9 cellular contexts compared by ENCODE assay signal in genomic region chr2:54680397-54681032, GRCh38. TPM values are rescaled to one million over a fixed set of nuclear protein-coding genes. Genes with fewer than 3 reads are reported as not detected.
DNase-seq lines count a peak whose midpoint lies in the region; ATAC-seq, FAIRE-seq and TF ChIP-seq lines count a peak whose summit lies in the region.
"Had no signal": no experiment of that assay in that cellular context is flagged by ENCODE, and none has a peak within 500 bp of the region (broad histone marks: within the 10 kb centered on the region; RNA-seq: fewer than 3 reads in every experiment).

No MANE protein-coding gene starts in this region.

- H3K9me3 Mint-ChIP-seq in T-helper 1 cell treated with Interleukin-12 subunit alpha and Interleukin-12 subunit beta and Interleukin-4 antibody, amounts not matched to agents 30 μg/mL and 1 μg/mL, for 36 hours = peaks cover 12% of the 10 kb centered on the region

- no peak for FAIRE-seq in HTR-8/SVneo (lab: Jason Lieb, UNC)

- ATAC-seq in activated CD4-positive, CD25-positive, alpha-beta regulatory T cell treated with anti-CD3 and anti-CD28 coated beads, Interleukin-2, amount 50 U/mL, for 24 hours = peak; percentile 92 to 94
- ATAC-seq in HG02884 (IDR thresholded peaks at IDR 0.05; ENCODE audit: unreplicated experiment) = peak; percentile 82
- ATAC-seq: Panc1 had no signal

- peak overlapping the region; percentile 22 for H3K4me3 ChIP-seq in osteoblast (ENCODE audit: insufficient read depth, low read length)

- peaks cover 7% of the 10 kb centered on the region for H3K36me3 Mint-ChIP-seq in T-helper 1 cell treated with Interleukin-12 subunit alpha and Interleukin-12 subunit beta and Interleukin-4 antibody, amounts not matched to agents 30 μg/mL and 1 μg/mL, for 36 hours (ENCODE audit: low read depth)

- peak overlapping the region; percentile 82 for H3K27ac Mint-ChIP-seq in T-helper 1 cell treated with Interleukin-12 subunit alpha and Interleukin-12 subunit beta and Interleukin-4 antibody, amounts not matched to agents 30 μg/mL and 1 μg/mL, for 36 hours

- no peak for TF ChIP-seq CTCF in osteoblast (IDR thresholded peaks at IDR 0.05; ENCODE audit: extremely low read depth, low read depth, low read length)

- no peak overlapping the region for H3K27ac ChIP-seq in osteoblast (ENCODE audit: low read depth, low read length)

- no peak overlapping the region for H2AFZ ChIP-seq in osteoblast (ENCODE audit: low read length)

- H3K27me3 ChIP-seq in osteoblast (ENCODE audit: insufficient read depth, low read length) = no peaks in the 10 kb centered on the region

- no peaks in the 10 kb centered on the region for H3K79me2 ChIP-seq in osteoblast (ENCODE audit: insufficient read depth, low read length)

- peak overlapping the region; percentile 89 for H3K4me3 Mint-ChIP-seq in T-helper 1 cell treated with Interleukin-12 subunit alpha and Interleukin-12 subunit beta and Interleukin-4 antibody, amounts not matched to agents 30 μg/mL and 1 μg/mL, for 36 hours

- no peaks in the 10 kb centered on the region for H3K9me3 ChIP-seq in osteoblast (ENCODE audit: low read depth, low read length)

- H3K4me1 ChIP-seq in osteoblast (ENCODE audit: insufficient read depth, low read length) = peaks cover 41% of the 10 kb centered on the region

- peak overlapping the region; percentile 64 for H3K4me2 ChIP-seq in osteoblast (ENCODE audit: insufficient read depth, low read length)

- no peaks in the 10 kb centered on the region for H3K36me3 ChIP-seq in osteoblast (ENCODE audit: insufficient read depth, low read length)

- no peak for DNase-seq in activated CD4-positive, CD25-positive, alpha-beta regulatory T cell treated with anti-CD3 and anti-CD28 coated beads, Interleukin-2, amount 50 U/mL, for 72 hours
- DNase-seq in osteoblast (ENCODE audit: insufficient read length, low spot score, missing footprints) (no peak), DMS79 (lab: John Stamatoyannopoulos, UW) (no peak), HTR-8/SVneo (ENCODE audit: insufficient read length, low spot score) (no peak), NCI-H82 treated with DMSO at 0.1 percent for 48 hours (lab: John Stamatoyannopoulos, UW; ENCODE audit: unreplicated experiment) (no peak)

- H3K4me1 Mint-ChIP-seq in T-helper 1 cell treated with Interleukin-12 subunit alpha and Interleukin-12 subunit beta and Interleukin-4 antibody, amounts not matched to agents 30 μg/mL and 1 μg/mL, for 36 hours (ENCODE audit: low read depth) = peaks cover 48% of the 10 kb centered on the region

- peaks cover 48% of the 10 kb centered on the region for H3K27me3 Mint-ChIP-seq in T-helper 1 cell treated with Interleukin-12 subunit alpha and Interleukin-12 subunit beta and Interleukin-4 antibody, amounts not matched to agents 30 μg/mL and 1 μg/mL, for 36 hours (ENCODE audit: low read depth)

- no peaks in the 10 kb centered on the region for H4K20me1 ChIP-seq in osteoblast (ENCODE audit: insufficient read depth, low read length)

RNA-seq across cellular contexts. Expression of gene EML6, which starts 42.9 kb away (rescaled TPM):
- 0.29 and 1.1 TPM in 2 replicates for total RNA-seq in osteoblast
